ENCODE assay signal across 1 cellular context in the genomic region with DNA sequence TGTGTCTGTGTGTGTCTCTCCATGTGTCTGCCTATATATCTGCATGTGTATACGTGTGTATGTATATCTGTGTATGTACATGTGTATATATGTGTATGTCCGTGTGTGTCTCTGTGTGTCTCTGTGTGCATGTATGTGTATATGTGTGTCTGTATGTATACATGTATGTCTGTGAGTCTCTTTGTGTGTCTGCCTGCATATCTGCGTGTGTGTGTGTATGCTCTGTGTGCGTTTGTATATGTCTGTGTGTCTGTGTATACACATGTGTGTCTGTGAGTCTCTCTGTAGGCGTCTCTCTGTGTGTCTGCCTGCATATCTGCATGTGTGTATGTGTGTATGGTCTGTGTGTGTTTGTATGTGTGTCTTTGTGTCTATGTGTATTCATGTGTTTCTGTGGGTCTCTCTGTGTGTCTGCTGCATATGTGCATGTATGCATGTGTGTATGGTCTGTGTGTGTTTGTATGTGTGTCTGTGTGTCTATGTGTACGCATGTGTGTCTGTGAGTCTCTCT.
TF ChIP-seq lines count a peak whose summit lies in the region.

No MANE protein-coding gene starts in this region.

TF ChIP-seq in H1, 55 proteins besides CTCF, POLR2A, EP300 and RAD21:
- TF ChIP-seq CREB1 (IDR thresholded peaks at IDR 0.05) (no peak), PHF8 (conservative IDR thresholded peaks at IDR 0.05; ENCODE audit: low read depth, low read length) (no peak)
TF ChIP-seq in H1: peak in this region for 0.
